In the genomic region with DNA sequence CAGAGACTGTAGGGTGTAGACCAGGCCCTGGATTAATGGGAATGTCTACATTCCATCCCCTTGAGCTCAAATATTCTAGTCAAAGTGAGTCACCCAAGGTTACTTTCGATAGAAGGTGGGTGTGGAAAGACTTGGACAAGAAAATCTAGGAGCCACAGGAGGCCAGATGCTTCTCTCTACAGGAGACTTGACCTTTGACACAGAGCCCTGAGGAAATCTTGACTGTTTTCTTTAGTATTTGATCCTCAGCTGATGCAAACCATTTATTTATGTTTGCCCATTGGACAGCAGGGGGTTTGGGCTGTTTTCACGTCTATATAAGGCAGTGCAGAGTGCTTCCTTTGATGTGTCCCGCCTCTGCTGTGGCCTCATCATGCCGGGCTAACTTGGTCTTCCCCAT, we compare ENCODE assay signal across 1 cellular context.
TF ChIP-seq lines count a peak whose summit lies in the region.

No MANE protein-coding gene starts in this region.

TF ChIP-seq in WTC11, 78 proteins besides CTCF, POLR2A, EP300 and RAD21 (continued from another document):
- TF ChIP-seq, protein P1, sequence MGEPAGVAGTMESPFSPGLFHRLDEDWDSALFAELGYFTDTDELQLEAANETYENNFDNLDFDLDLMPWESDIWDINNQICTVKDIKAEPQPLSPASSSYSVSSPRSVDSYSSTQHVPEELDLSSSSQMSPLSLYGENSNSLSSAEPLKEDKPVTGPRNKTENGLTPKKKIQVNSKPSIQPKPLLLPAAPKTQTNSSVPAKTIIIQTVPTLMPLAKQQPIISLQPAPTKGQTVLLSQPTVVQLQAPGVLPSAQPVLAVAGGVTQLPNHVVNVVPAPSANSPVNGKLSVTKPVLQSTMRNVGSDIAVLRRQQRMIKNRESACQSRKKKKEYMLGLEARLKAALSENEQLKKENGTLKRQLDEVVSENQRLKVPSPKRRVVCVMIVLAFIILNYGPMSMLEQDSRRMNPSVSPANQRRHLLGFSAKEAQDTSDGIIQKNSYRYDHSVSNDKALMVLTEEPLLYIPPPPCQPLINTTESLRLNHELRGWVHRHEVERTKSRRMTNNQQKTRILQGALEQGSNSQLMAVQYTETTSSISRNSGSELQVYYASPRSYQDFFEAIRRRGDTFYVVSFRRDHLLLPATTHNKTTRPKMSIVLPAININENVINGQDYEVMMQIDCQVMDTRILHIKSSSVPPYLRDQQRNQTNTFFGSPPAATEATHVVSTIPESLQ (CRISPR knock-in tag; IDR thresholded peaks at IDR 0.05) = no peak
- no peak for TF ChIP-seq EMX1 (CRISPR knock-in tag; IDR thresholded peaks at IDR 0.05)
- TF ChIP-seq AFF4 (CRISPR knock-in tag; IDR thresholded peaks at IDR 0.05; ENCODE audit: borderline replicate concordance) = no peak
- TF ChIP-seq, protein P2, sequence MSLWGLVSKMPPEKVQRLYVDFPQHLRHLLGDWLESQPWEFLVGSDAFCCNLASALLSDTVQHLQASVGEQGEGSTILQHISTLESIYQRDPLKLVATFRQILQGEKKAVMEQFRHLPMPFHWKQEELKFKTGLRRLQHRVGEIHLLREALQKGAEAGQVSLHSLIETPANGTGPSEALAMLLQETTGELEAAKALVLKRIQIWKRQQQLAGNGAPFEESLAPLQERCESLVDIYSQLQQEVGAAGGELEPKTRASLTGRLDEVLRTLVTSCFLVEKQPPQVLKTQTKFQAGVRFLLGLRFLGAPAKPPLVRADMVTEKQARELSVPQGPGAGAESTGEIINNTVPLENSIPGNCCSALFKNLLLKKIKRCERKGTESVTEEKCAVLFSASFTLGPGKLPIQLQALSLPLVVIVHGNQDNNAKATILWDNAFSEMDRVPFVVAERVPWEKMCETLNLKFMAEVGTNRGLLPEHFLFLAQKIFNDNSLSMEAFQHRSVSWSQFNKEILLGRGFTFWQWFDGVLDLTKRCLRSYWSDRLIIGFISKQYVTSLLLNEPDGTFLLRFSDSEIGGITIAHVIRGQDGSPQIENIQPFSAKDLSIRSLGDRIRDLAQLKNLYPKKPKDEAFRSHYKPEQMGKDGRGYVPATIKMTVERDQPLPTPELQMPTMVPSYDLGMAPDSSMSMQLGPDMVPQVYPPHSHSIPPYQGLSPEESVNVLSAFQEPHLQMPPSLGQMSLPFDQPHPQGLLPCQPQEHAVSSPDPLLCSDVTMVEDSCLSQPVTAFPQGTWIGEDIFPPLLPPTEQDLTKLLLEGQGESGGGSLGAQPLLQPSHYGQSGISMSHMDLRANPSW (CRISPR knock-in tag; conservative IDR thresholded peaks at IDR 0.05; ENCODE audit: low read depth) = no peak
